8 cellular contexts compared by ENCODE assay signal in genomic region chr18:3499498-3499897, GRCh38. TPM values are rescaled to one million over a fixed set of nuclear protein-coding genes. Genes with fewer than 3 reads are reported as not detected.
DNase-seq lines count a peak whose midpoint lies in the region; ATAC-seq, FAIRE-seq and TF ChIP-seq lines count a peak whose summit lies in the region.

No MANE protein-coding gene starts in this region.

- H3K4me3 ChIP-seq in cardiac muscle cell (peak overlapping the region; percentile 33), K562 (no peak overlapping the region), liver (ENCODE audit: low read depth in 1 of 3, low read length in 3 of 3) (peak overlapping the region in 2 of 3 donors; percentile 37 to 63), upper lobe of left lung (peak overlapping the region in 3 of 4 donors; percentile 38 to 48 (median 42))

- H3K4me1 ChIP-seq in cardiac muscle cell (ENCODE audit: low read depth), result no peaks in the 10 kb centered on the region
- H3K4me1 ChIP-seq in K562 (replicated peaks in 1 of 2; ENCODE audit: control insufficient read depth in 2 of 2, insufficient read depth in 2 of 2, low read length in 2 of 2), result 0 out of 5 replicates have a peak, but pooled peaks cover 0 to 5% of the 10 kb centered on the region in 2 experiments
- H3K4me1 ChIP-seq in liver (ENCODE audit: control insufficient read depth in 4 of 4, insufficient read depth in 4 of 4, low read length in 3 of 4), result peaks cover 4 to 10% (median 9%) of the 10 kb centered on the region in 4 donors
- peaks cover 7 to 14% (median 10%) of the 10 kb centered on the region in 4 donors for H3K4me1 ChIP-seq in upper lobe of left lung

- H3K4me2 ChIP-seq in K562 (ENCODE audit: insufficient read depth, low read length), result no peak overlapping the region; the same call in 1 of the 2 replicates

- intact Hi-C loops in Right ventricle myocardium superior (cut with DNase I), result no loop called here
- intact Hi-C loops in K562 (cut with micrococcal nuclease), result no loop called here

- BruUV-seq in K562 (replicated peaks; lab: Mats Ljungman, UMichigan), result no TSS peak

- H3K27ac ChIP-seq in cardiac muscle cell, result no peak overlapping the region
- no peak overlapping the region for H3K27ac ChIP-seq in K562 (ENCODE audit: extremely low read depth, low read depth, low read length)
- no peak overlapping the region for H3K27ac ChIP-seq in liver (ENCODE audit: low read depth in 1 of 2, low read length in 2 of 2)
- no peak overlapping the region for H3K27ac ChIP-seq in upper lobe of left lung

- H3K9ac ChIP-seq in K562 (ENCODE audit: insufficient read depth in 1 of 2, low read depth in 2 of 2, low read length in 2 of 2), result no peak overlapping the region
- H3K9ac ChIP-seq in liver (ENCODE audit: low read depth in 1 of 2, low read length in 2 of 2), result no peak overlapping the region

- no peak for TF ChIP-seq CTCF in cardiac muscle cell (IDR thresholded peaks at IDR 0.05; ENCODE audit: low read depth, low read length)
- TF ChIP-seq CTCF in K562 (IDR thresholded peaks at IDR 0.05 in 2 of 3, conservative IDR thresholded peaks at IDR 0.05 in 1 of 3; ENCODE audit: insufficient read depth in 2 of 3, low read depth in 1 of 3, low read length in 3 of 3), result no peak
- no peak for TF ChIP-seq CTCF in liver (IDR thresholded peaks at IDR 0.05; ENCODE audit: low read depth, low read length, missing input control)
- TF ChIP-seq CTCF in upper lobe of left lung (IDR thresholded peaks at IDR 0.05), result no peak

- H3K9me3 ChIP-seq in cardiac muscle cell (ENCODE audit: low read depth), result no peaks in the 10 kb centered on the region
- H3K9me3 ChIP-seq in K562 (replicated peaks; ENCODE audit: control insufficient read depth, insufficient read depth, low read depth, low read length), result no peaks in the 10 kb centered on the region
- no peaks in the 10 kb centered on the region for H3K9me3 ChIP-seq in liver (ENCODE audit: control insufficient read depth in 4 of 4, low read length in 3 of 4)
- no peaks in the 10 kb centered on the region for H3K9me3 ChIP-seq in upper lobe of left lung

- peak overlapping the region; percentile 58 for H2AFZ ChIP-seq in K562 (ENCODE audit: low read depth, low read length)

- no peaks in the 10 kb centered on the region for H3K79me2 ChIP-seq in K562 (ENCODE audit: control insufficient read depth, insufficient read depth, low read length)

- no peaks in the 10 kb centered on the region for H3K9me1 ChIP-seq in K562 (ENCODE audit: control insufficient read depth, insufficient read depth, low read length)

- in situ Hi-C loops in K562 (cut with MboI), result no loop called here

- no peaks in the 10 kb centered on the region for H4K20me1 ChIP-seq in K562 (replicated peaks; ENCODE audit: control insufficient read depth, insufficient read depth, low read length)

- CTCF ChIA-PET in K562 (lab: Yijun Ruan, JAX; ENCODE audit: low intra/inter-chr PET ratio), result no interaction called here

- TF ChIP-seq POLR2A in K562 (conservative IDR thresholded peaks at IDR 0.05) (no peak), upper lobe of left lung (IDR thresholded peaks at IDR 0.05) (no peak)

- no peak for FAIRE-seq in K562 (lab: Jason Lieb, UNC)

- H3K36me3 ChIP-seq in cardiac muscle cell, result no peaks in the 10 kb centered on the region
- H3K36me3 ChIP-seq in K562 (ENCODE audit: control insufficient read depth, insufficient read depth, low read length), result no peaks in the 10 kb centered on the region
- no peaks in the 10 kb centered on the region for H3K36me3 ChIP-seq in liver (ENCODE audit: control insufficient read depth in 4 of 4, insufficient read depth in 3 of 4, low read depth in 1 of 4, low read length in 3 of 4)
- no peaks in the 10 kb centered on the region for H3K36me3 ChIP-seq in upper lobe of left lung

- no peak for TF ChIP-seq RAD21 in K562 (CRISPR knock-in tag; conservative IDR thresholded peaks at IDR 0.05 in 1 of 2, IDR thresholded peaks at IDR 0.05 in 1 of 2)
- TF ChIP-seq RAD21 in liver (IDR thresholded peaks at IDR 0.05), result no peak

- POLR2A ChIA-PET in K562 (lab: Yijun Ruan, JAX), result interaction anchor here (0.9 to 1.7 kb wide), 2 partner anchors 8 to 27 kb away, joined by 3 to 6 read pairs; no protein-coding TSS in a partner anchor

- no peak for ATAC-seq in Right ventricle myocardium superior (ENCODE audit: poor library complexity)
- ATAC-seq in K562, result peak; percentile 16; the same call in 1 of the 3 replicates
- ATAC-seq in upper lobe of left lung (ENCODE audit: low FRiP score in 2 of 2), result peak; percentile 26 to 40
- ATAC-seq in HG02840 (IDR thresholded peaks at IDR 0.05; ENCODE audit: low FRiP score, unreplicated experiment), result no peak

- DNase-seq in cardiac muscle cell (ENCODE audit: low read depth in 1 of 2, low spot score in 1 of 2) (peak; percentile 17 to 18), Right ventricle myocardium superior (no peak), K562 (ENCODE audit: extremely low read depth in 1 of 4, low spot score in 3 of 4) (no peak), upper lobe of left lung (no peak), cortex of kidney (lab: John Stamatoyannopoulos, UW) (no peak), NCI-H524 treated with DMSO at 0.1 percent for 48 hours (lab: John Stamatoyannopoulos, UW) (no peak)

- H3K27me3 ChIP-seq in cardiac muscle cell (peaks cover 25% of the 10 kb centered on the region), K562 (ENCODE audit: control insufficient read depth in 2 of 2, insufficient read depth in 2 of 2, low read length in 2 of 2) (no peaks in the 10 kb centered on the region), liver (ENCODE audit: control insufficient read depth in 4 of 4, insufficient read depth in 4 of 4, low read length in 3 of 4) (no peaks in the 10 kb centered on the region), upper lobe of left lung (peaks cover 0 to 6% (median 2%) of the 10 kb centered on the region in 4 donors)

- 67% methylated on average over 10 of the region's 10 CpGs for WGBS in K562 (ENCODE audit: insufficient coverage, low coverage, missing lambda C conversion rate)
- 29% methylated on average over 10 of the region's 10 CpGs for WGBS in liver
- WGBS in upper lobe of left lung, 2 donors, result 16 to 27% methylated on average over 10 of the region's 10 CpGs

- TF ChIP-seq EP300 in K562 (IDR thresholded peaks at IDR 0.05; ENCODE audit: low read length), result no peak
- TF ChIP-seq EP300 in upper lobe of left lung (IDR thresholded peaks at IDR 0.05), result no peak

TF ChIP-seq in liver, 16 proteins besides CTCF, POLR2A, EP300 and RAD21 (continues in another document):
- TF ChIP-seq SP1 (IDR thresholded peaks at IDR 0.05) (no peak), HNF4A (conservative IDR thresholded peaks at IDR 0.05) (no peak), FOXA1 (IDR thresholded peaks at IDR 0.05) (no peak), EGR1 (IDR thresholded peaks at IDR 0.05; ENCODE audit: low read depth in 2 of 2) (no peak), NR2F2 (IDR thresholded peaks at IDR 0.05) (no peak), MAX (IDR thresholded peaks at IDR 0.05) (no peak), YY1 (IDR thresholded peaks at IDR 0.05) (no peak), HNF4G (IDR thresholded peaks at IDR 0.05) (no peak), JUND (IDR thresholded peaks at IDR 0.05) (no peak), RXRA (IDR thresholded peaks at IDR 0.05) (no peak)

RNA-seq across cellular contexts. Expression of gene TGIF1, which starts 49.5 kb away (rescaled TPM):
- total RNA-seq in cardiac muscle cell, result 43.0 and 62.7 TPM in 2 replicates
- 41.2 and 62.8 TPM in 2 replicates for polyA plus RNA-seq in cardiac muscle cell
- 9.9 TPM for total RNA-seq in Right ventricle myocardium superior
- total RNA-seq in K562 (2011; cell fraction: chromatin; rRNA removed; ENCODE audit: low replicate concordance), result 63.6 and 121 TPM in 2 replicates
- 64.2 and 69.3 TPM in 2 replicates for total RNA-seq in K562 (2011; cell fraction: nucleolus; rRNA removed)
- total RNA-seq in K562 (2011; cell fraction: nucleoplasm; rRNA removed), result 73.3 and 83.1 TPM in 2 replicates
- 40.1 and 65.8 TPM in 2 replicates for total RNA-seq in K562 (2014; rRNA removed)
- 49.2 and 54.5 TPM in 2 replicates for total RNA-seq in K562 (2014; rRNA removed; fragmentation: Illumina TruSeq; extraction: Trizol)
- 43.5 and 47.9 TPM in 2 replicates for total RNA-seq in K562 (2015; rRNA removed; fragmentation: Illumina TruSeq; extraction: Trizol)
- 44.6 and 49.3 TPM in 2 replicates for total RNA-seq in K562 (2021)
- polyA plus RNA-seq in K562 (2011; rRNA removed), result 55.5 and 56.3 TPM in 2 replicates
- polyA plus RNA-seq in K562 (2011; cell fraction: cytosol; rRNA removed), result 68.0 and 84.8 TPM in 2 replicates
- 110 and 144 TPM in 2 replicates for polyA plus RNA-seq in K562 (2011; cell fraction: nucleus; rRNA removed)
- polyA plus RNA-seq in K562 (2012), result 43.2 and 67.0 TPM in 2 replicates
- 60.9 and 77.7 TPM in 2 replicates for polyA plus RNA-seq in K562 (2014; fragmentation: Illumina TruSeq; extraction: Trizol)
- polyA plus RNA-seq in K562 (2014; fragmentation: Nextera tagmentation; extraction: Ambion mirVana), result 10 to 100 TPM; 16.1 to 18.0 TPM
- 40.6 and 43.7 TPM in 2 replicates for polyA plus RNA-seq in K562 (2014; rRNA removed)
- polyA minus RNA-seq in K562 (2011; rRNA and poly(A)+ RNA removed), result 62.8 and 65.0 TPM in 2 replicates
- 20.3 and 31.7 TPM in 2 replicates for polyA minus RNA-seq in K562 (2011; cell fraction: cytosol; rRNA and poly(A)+ RNA removed)
- 54.0 and 105 TPM in 2 replicates for polyA minus RNA-seq in K562 (2011; cell fraction: nucleus; rRNA and poly(A)+ RNA removed)
- 10 to 100 TPM; 22.9 to 26.4 TPM for total RNA-seq in liver
- 10 to 100 TPM; 13.1 to 14.0 TPM for polyA plus RNA-seq in liver
- total RNA-seq in upper lobe of left lung, result 10 to 100 TPM; 55.8 to 87.0 (median 64.8) TPM

Comparison
In these comparisons a context has a peak if more than half of its experiments do, and no peak if none do; other contexts are left out.
1. DNase-seq: peak in cardiac muscle cell (2 of 2); none in Right ventricle myocardium superior (single experiment), K562 (0 of 4), upper lobe of left lung (0 of 2), cortex of kidney (single experiment) and NCI-H524 treated with DMSO at 0.1 percent for 48 hours (single experiment).
2. ATAC-seq: peak in K562 (single experiment) and upper lobe of left lung (2 of 2); none in Right ventricle myocardium superior (single experiment) and HG02840 (single experiment).